ENCODE assay signal across 1 cellular context in the genomic region with DNA sequence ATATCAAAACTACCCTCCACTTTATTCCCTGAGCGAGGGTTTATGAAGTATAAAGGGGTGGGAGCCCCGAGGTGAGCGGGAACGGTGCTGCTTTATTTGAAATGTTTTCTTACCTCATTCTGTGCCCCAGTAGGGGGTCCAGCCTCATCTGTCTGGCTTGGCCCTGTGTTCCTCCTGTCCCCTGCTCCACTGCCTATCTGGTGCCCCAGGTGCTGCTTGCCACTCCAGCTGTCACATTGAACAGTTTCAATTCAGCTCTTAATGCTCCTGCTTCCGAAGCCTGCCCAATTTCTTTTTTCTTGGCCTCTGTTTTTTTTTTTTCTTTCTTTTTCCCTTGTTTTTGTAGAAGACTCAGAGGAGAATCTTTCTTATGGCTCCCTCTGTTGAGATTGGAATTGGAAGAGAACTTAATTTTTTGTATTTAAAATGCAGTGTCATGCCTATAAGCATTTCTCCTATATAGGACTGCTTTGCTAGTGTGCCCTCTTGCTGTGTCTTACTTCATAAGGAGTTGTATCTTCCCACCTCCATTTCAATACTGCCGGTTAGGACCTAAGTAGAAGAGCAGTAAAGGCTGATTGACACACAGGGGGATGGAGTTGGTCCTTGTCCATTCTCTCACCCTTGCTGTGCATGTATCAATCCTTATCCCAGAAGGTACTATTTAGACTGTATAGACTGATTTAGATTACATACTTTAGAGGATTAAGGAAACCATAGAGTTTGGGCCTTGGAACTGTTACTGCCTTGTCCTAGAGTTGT.
TF ChIP-seq lines count a peak whose summit lies in the region.

No MANE protein-coding gene starts in this region.

TF ChIP-seq in WTC11, 78 proteins besides CTCF, POLR2A, EP300 and RAD21 (continued from another document):
- no peak for TF ChIP-seq USF1 (CRISPR knock-in tag; IDR thresholded peaks at IDR 0.05)
